In the genomic region with DNA sequence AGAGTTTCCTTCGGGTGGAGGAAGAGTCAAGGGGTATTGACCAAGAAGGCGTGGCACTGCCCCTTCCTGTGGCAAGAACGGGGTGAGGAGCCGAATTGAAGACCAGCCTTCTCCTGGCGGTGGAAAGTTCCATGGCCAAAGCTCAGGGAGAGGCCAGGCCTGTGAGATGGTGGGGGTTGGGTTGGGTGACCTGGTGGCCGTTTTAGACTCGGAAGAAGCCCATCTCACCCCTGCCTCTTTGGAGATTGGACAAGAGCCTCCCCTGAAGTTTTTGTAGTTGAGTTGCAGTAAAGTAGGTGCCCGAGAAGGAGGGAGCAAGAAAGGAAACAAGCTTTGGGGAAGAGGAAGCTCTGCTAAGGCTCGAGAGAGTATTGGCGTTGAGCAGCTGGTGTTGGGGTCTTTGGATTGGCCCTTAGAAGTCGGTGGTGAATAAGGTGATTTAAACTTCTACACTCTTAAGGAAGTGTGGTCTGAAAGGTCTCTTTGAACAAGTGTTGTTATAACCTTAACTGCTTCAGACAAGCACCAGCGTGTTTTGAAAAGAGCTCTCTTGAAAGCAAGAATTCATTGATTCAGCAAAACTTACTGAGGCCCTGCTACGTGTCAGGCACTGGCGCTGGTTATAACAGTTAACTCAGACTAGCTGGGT, we compare ENCODE assay signal across 8 cellular contexts. TPM values are rescaled to one million over a fixed set of nuclear protein-coding genes. Genes with fewer than 3 reads are reported as not detected.
A peak's percentile ranks its signal among the peaks of the same experiment; 100 is the strongest.
DNase-seq lines count a peak whose midpoint lies in the region; ATAC-seq and TF ChIP-seq lines count a peak whose summit lies in the region.

No MANE protein-coding gene starts in this region.

- peak overlapping the region; percentile 79 to 98 (median 86) for H3K27ac ChIP-seq in Peyer's patch
- peak overlapping the region; percentile 79 for H3K27ac ChIP-seq in neural cell (ENCODE audit: low read length)

- peak overlapping the region; percentile 87 for H3K4me2 ChIP-seq in neural cell (ENCODE audit: low read length)

- ATAC-seq in GM19397 (IDR thresholded peaks at IDR 0.05; ENCODE audit: unreplicated experiment) = no peak
- ATAC-seq in GM18505 (IDR thresholded peaks at IDR 0.05; ENCODE audit: unreplicated experiment) = no peak
- no peak for ATAC-seq in GM21447 (IDR thresholded peaks at IDR 0.05; ENCODE audit: unreplicated experiment)

- H2AFZ ChIP-seq in neural cell (ENCODE audit: low read depth, low read length) = peak overlapping the region; percentile 83

- H3K36me3 ChIP-seq in Peyer's patch (no peaks in the 10 kb centered on the region), neural cell (ENCODE audit: insufficient read depth, low read length) (no peaks in the 10 kb centered on the region), BE2C (no peaks in the 10 kb centered on the region)

- TF ChIP-seq POLR2A in Peyer's patch (IDR thresholded peaks at IDR 0.05) = peak; percentile 5 to 24
- no peak for TF ChIP-seq POLR2A in GM18505 (IDR thresholded peaks at IDR 0.05; ENCODE audit: borderline replicate concordance, extremely low read depth, insufficient read depth, insufficient read length)

- no peak for TF ChIP-seq EP300 in neural cell (conservative IDR thresholded peaks at IDR 0.05; ENCODE audit: poor library complexity, severe bottlenecking)

- no peak for TF ChIP-seq CTCF in GM12864 (IDR thresholded peaks at IDR 0.05; ENCODE audit: low read depth, low read length, missing control alignments)
- peak in 3 of 6 experiments; percentile 29 to 39 (median 35) for TF ChIP-seq CTCF in Peyer's patch (IDR thresholded peaks at IDR 0.05)
- TF ChIP-seq CTCF in epithelial cell of esophagus (IDR thresholded peaks at IDR 0.05; ENCODE audit: insufficient read depth, low read depth, low read length, missing control alignments) = peak; percentile 10
- no peak for TF ChIP-seq CTCF in neural cell (IDR thresholded peaks at IDR 0.05; ENCODE audit: poor library complexity, severe bottlenecking)
- TF ChIP-seq CTCF in BE2C (IDR thresholded peaks at IDR 0.05; ENCODE audit: low read depth, low read length) = no peak

- peaks cover 0 to 22% (median 6%) of the 10 kb centered on the region in 4 donors for H3K4me1 ChIP-seq in Peyer's patch
- no peaks in the 10 kb centered on the region for H3K4me1 ChIP-seq in BE2C

- no peak for TF ChIP-seq RAD21 in neural cell (conservative IDR thresholded peaks at IDR 0.05)

- peak overlapping the region; percentile 89 for H3K9ac ChIP-seq in neural cell (ENCODE audit: low read length)

- H3K9me2 ChIP-seq in neural cell (ENCODE audit: insufficient read depth, low read length) = no peaks in the 10 kb centered on the region

- H3K27me3 ChIP-seq in Peyer's patch (peaks cover 0 to 4% of the 10 kb centered on the region in 2 donors), neural cell (ENCODE audit: insufficient read depth, low read depth, low read length) (no peaks in the 10 kb centered on the region), BE2C (no peaks in the 10 kb centered on the region)

- H4K20me1 ChIP-seq in neural cell (ENCODE audit: insufficient read depth) = no peaks in the 10 kb centered on the region

- H3K9me3 ChIP-seq in Peyer's patch (no peaks in the 10 kb centered on the region), neural cell (ENCODE audit: low read length) (no peaks in the 10 kb centered on the region), BE2C (no peaks in the 10 kb centered on the region)

- no peaks in the 10 kb centered on the region for H3K79me2 ChIP-seq in neural cell (replicated peaks; ENCODE audit: insufficient read depth, low read length)

- no peak for DNase-seq in GM12864 (ENCODE audit: low read depth)
- peak in 2 of 3 donors; percentile 65 to 73 for DNase-seq in Peyer's patch
- DNase-seq in epithelial cell of esophagus (ENCODE audit: low read depth) = peak; percentile 66
- DNase-seq in BE2C = no peak

- H3F3A ChIP-seq in neural cell (ENCODE audit: insufficient read depth, low read length, poor library complexity, severe bottlenecking) = no peaks in the 10 kb centered on the region

- H3K4me3 ChIP-seq in GM12864 (ENCODE audit: low read depth, low read length) (peak overlapping the region; percentile 24), Peyer's patch (peak overlapping the region; percentile 48 to 85 (median 74)), epithelial cell of esophagus (ENCODE audit: low read length) (peak overlapping the region; percentile 99), neural cell (ENCODE audit: low read length) (peak overlapping the region; percentile 94), BE2C (ENCODE audit: low read depth, low read length) (no peak overlapping the region)

TF ChIP-seq in neural cell, 6 proteins besides CTCF, POLR2A, EP300 and RAD21:
- TF ChIP-seq, protein P1, sequence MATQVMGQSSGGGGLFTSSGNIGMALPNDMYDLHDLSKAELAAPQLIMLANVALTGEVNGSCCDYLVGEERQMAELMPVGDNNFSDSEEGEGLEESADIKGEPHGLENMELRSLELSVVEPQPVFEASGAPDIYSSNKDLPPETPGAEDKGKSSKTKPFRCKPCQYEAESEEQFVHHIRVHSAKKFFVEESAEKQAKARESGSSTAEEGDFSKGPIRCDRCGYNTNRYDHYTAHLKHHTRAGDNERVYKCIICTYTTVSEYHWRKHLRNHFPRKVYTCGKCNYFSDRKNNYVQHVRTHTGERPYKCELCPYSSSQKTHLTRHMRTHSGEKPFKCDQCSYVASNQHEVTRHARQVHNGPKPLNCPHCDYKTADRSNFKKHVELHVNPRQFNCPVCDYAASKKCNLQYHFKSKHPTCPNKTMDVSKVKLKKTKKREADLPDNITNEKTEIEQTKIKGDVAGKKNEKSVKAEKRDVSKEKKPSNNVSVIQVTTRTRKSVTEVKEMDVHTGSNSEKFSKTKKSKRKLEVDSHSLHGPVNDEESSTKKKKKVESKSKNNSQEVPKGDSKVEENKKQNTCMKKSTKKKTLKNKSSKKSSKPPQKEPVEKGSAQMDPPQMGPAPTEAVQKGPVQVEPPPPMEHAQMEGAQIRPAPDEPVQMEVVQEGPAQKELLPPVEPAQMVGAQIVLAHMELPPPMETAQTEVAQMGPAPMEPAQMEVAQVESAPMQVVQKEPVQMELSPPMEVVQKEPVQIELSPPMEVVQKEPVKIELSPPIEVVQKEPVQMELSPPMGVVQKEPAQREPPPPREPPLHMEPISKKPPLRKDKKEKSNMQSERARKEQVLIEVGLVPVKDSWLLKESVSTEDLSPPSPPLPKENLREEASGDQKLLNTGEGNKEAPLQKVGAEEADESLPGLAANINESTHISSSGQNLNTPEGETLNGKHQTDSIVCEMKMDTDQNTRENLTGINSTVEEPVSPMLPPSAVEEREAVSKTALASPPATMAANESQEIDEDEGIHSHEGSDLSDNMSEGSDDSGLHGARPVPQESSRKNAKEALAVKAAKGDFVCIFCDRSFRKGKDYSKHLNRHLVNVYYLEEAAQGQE (IDR thresholded peaks at IDR 0.05; ENCODE audit: borderline replicate concordance) = no peak
- TF ChIP-seq EZH2 (IDR thresholded peaks at IDR 0.05; ENCODE audit: borderline replicate concordance, insufficient read depth, low read length, poor library complexity, severe bottlenecking) = no peak

RNA-seq across cellular contexts. Expression of a gene that starts 1.0 kb away (rescaled TPM):
- 1,000 to 10,000 TPM in 2 of 4 donors, 100 to 1,000 TPM in 2; 158 to 1,321 (median 873) TPM for total RNA-seq in Peyer's patch
- polyA plus RNA-seq in neural cell = 236 and 378 TPM in 2 replicates
- 121 and 122 TPM in 2 replicates for polyA minus RNA-seq in neural cell
- polyA plus RNA-seq in BE2C (2012; ENCODE audit: insufficient read depth, insufficient read length, low read depth) = 0.76 TPM

RNA-seq across cellular contexts. Expression of a gene that starts 9.2 kb away (rescaled TPM):
- 10 to 100 TPM in 2 of 4 donors, 1 to 10 TPM in 2; 8.2 to 28.1 (median 17.7) TPM for total RNA-seq in Peyer's patch
- polyA plus RNA-seq in neural cell = not detected in 2 replicates
- not detected in 2 replicates for polyA minus RNA-seq in neural cell
- 11.5 TPM for polyA plus RNA-seq in BE2C (2012; ENCODE audit: insufficient read depth, insufficient read length, low read depth)

RNA-seq across cellular contexts. Expression of a gene that starts 38.7 kb away (rescaled TPM):
- total RNA-seq in Peyer's patch = 100 to 1,000 TPM in 3 of 4 donors, 10 to 100 TPM in 1; 39.6 to 444 (median 348) TPM
- not detected in 2 replicates for polyA plus RNA-seq in neural cell
- polyA minus RNA-seq in neural cell = not detected in 2 replicates
- 0.91 TPM for polyA plus RNA-seq in BE2C (2012; ENCODE audit: insufficient read depth, insufficient read length, low read depth)

RNA-seq across cellular contexts. Expression of a gene that starts 41.3 kb away (rescaled TPM):
- not detected for total RNA-seq in Peyer's patch
- 118 and 132 TPM in 2 replicates for polyA plus RNA-seq in neural cell
- polyA minus RNA-seq in neural cell = 48.9 and 54.5 TPM in 2 replicates
- 21.2 TPM for polyA plus RNA-seq in BE2C (2012; ENCODE audit: insufficient read depth, insufficient read length, low read depth)

RNA-seq across cellular contexts. Expression of a gene that starts 50.4 kb away (rescaled TPM):
- total RNA-seq in Peyer's patch = 10 to 100 TPM; 11.6 to 31.4 (median 15.0) TPM
- 84.0 and 105 TPM in 2 replicates for polyA plus RNA-seq in neural cell
- 39.7 and 43.6 TPM in 2 replicates for polyA minus RNA-seq in neural cell
- 104 TPM for polyA plus RNA-seq in BE2C (2012; ENCODE audit: insufficient read depth, insufficient read length, low read depth)

Comparison
In these comparisons a context has a peak if more than half of its experiments do, and no peak if none do; other contexts are left out.
1. DNase-seq: peak in Peyer's patch (2 of 3) and epithelial cell of esophagus (single experiment); none in GM12864 (single experiment) and BE2C (single experiment).